15 cellular contexts compared by ENCODE assay signal in genomic region chr11:36425593-36426206, GRCh38.
DNase-seq lines count a peak whose midpoint lies in the region; ATAC-seq and TF ChIP-seq lines count a peak whose summit lies in the region.
"Had no signal": no experiment of that assay in that cellular context is flagged by ENCODE, and none has a peak within 500 bp of the region (broad histone marks: within the 10 kb centered on the region; RNA-seq: fewer than 3 reads in every experiment).

No MANE protein-coding gene starts in this region.

- TF ChIP-seq EP300 in suprapubic skin (IDR thresholded peaks at IDR 0.05), result no peak

- H3K79me1 ChIP-seq in trophoblast cell (ENCODE audit: low read length), result peaks cover 12% of the 10 kb centered on the region

- peak overlapping the region; percentile 91 for H3K27ac Mint-ChIP-seq in effector memory CD8-positive, alpha-beta T cell
- H3K27ac Mint-ChIP-seq: activated CD4-positive, alpha-beta T cell treated with anti-CD3 and anti-CD28 coated beads for 36 hours; activated naive CD4-positive, alpha-beta T cell treated with anti-CD3 and anti-CD28 coated beads, Interleukin-2, amount 50 U/mL, for 24 hours had no signal

- WGBS in trophoblast cell (ENCODE audit: extremely low coverage, insufficient coverage, insufficient read length), result no CpG with 5 or more reads among the region's 5 CpGs
- WGBS in suprapubic skin, result 62% methylated on average over 5 of the region's 5 CpGs

- H3K4me3 ChIP-seq in trophoblast cell (ENCODE audit: low read depth, low read length), result no peak overlapping the region
- H3K4me3 ChIP-seq in suprapubic skin, result no peak overlapping the region
- H3K4me3 ChIP-seq: BLaER1 treated with 17β-estradiol and CSF1 and Interleukin-3, amounts not matched to agents 10 nM and 100 nM; left ventricle myocardium inferior; psoas muscle had no signal

- H4K12ac ChIP-seq in trophoblast cell (ENCODE audit: low read depth, low read length), result no peak overlapping the region

- peak overlapping the region; percentile 61 to 62 for H3K4me3 Mint-ChIP-seq in effector memory CD8-positive, alpha-beta T cell
- H3K4me3 Mint-ChIP-seq: activated CD4-positive, alpha-beta T cell treated with anti-CD3 and anti-CD28 coated beads for 36 hours; activated naive CD4-positive, alpha-beta T cell treated with anti-CD3 and anti-CD28 coated beads, Interleukin-2, amount 50 U/mL, for 24 hours; naive thymus-derived CD8-positive, alpha-beta T cell had no signal

- ATAC-seq in effector memory CD8-positive, alpha-beta T cell (replicated peaks), result no peak
- ATAC-seq: activated CD4-positive, alpha-beta T cell treated with anti-CD3 and anti-CD28 coated beads for 36 hours; naive thymus-derived CD8-positive, alpha-beta T cell had no signal

- H3K27ac ChIP-seq in trophoblast cell (ENCODE audit: low read depth, low read length) (no peak overlapping the region), suprapubic skin (no peak overlapping the region)
- H3K27ac ChIP-seq: left ventricle myocardium inferior, psoas muscle had no signal

- H3K23ac ChIP-seq in trophoblast cell (ENCODE audit: low read length), result no peak overlapping the region

- peak; percentile 52 for DNase-seq in DMS79 treated with DMSO at 0.1 percent for 48 hours (lab: John Stamatoyannopoulos, UW)
- DNase-seq in M059J (ENCODE audit: low read depth), result peak; percentile 46
- no peak for DNase-seq in effector memory CD8-positive, alpha-beta T cell
- DNase-seq in trophoblast cell, result no peak
- no peak for DNase-seq in Kasumi-1 (lab: John Stamatoyannopoulos, UW)
- DNase-seq in suprapubic skin (ENCODE audit: low spot score in 2 of 2), result no peak
- DNase-seq in stimulated activated CD4-positive, alpha-beta T cell treated with anti-CD3 and anti-CD28 coated beads, Interleukin-1b, Interleukin-23, amount 100 ng/mL, for 48 hours, result no peak
- DNase-seq: activated CD4-positive, alpha-beta T cell treated with anti-CD3 and anti-CD28 coated beads for 36 hours; activated T-cell treated with anti-CD3 and anti-CD28 coated beads for 4 hours; effector CD4-positive, alpha-beta T cell; left ventricle myocardium inferior; naive thymus-derived CD8-positive, alpha-beta T cell; psoas muscle had no signal

- H3K14ac ChIP-seq in trophoblast cell (ENCODE audit: low read length), result no peak overlapping the region

- no peak for TF ChIP-seq CTCF in suprapubic skin (IDR thresholded peaks at IDR 0.05)

- peak overlapping the region; percentile 49 for H2AK5ac ChIP-seq in trophoblast cell (ENCODE audit: low read length)

- H3K9me3 Mint-ChIP-seq in effector memory CD8-positive, alpha-beta T cell, result no peaks in the 10 kb centered on the region
- H3K9me3 Mint-ChIP-seq: activated naive CD4-positive, alpha-beta T cell treated with anti-CD3 and anti-CD28 coated beads, Interleukin-2, amount 50 U/mL, for 24 hours; naive thymus-derived CD8-positive, alpha-beta T cell had no signal

- H3K79me2 ChIP-seq in trophoblast cell (ENCODE audit: control insufficient read depth, insufficient read depth, low read length, poor library complexity), result peaks cover 3% of the 10 kb centered on the region

- no peak for TF ChIP-seq POLR2A in suprapubic skin (IDR thresholded peaks at IDR 0.05)

- H3K9ac ChIP-seq in trophoblast cell (ENCODE audit: low read length), result no peak overlapping the region

- H2BK5ac ChIP-seq in trophoblast cell (ENCODE audit: low read depth, low read length, poor library complexity), result no peak overlapping the region

- H3K4ac ChIP-seq in trophoblast cell (ENCODE audit: low read depth, low read length), result no peak overlapping the region

- H2AFZ ChIP-seq in trophoblast cell (ENCODE audit: insufficient read depth, low read length, poor library complexity), result no peak overlapping the region

- no peak overlapping the region for H4K8ac ChIP-seq in trophoblast cell (ENCODE audit: low read depth, low read length)

- H3K4me1 Mint-ChIP-seq in effector memory CD8-positive, alpha-beta T cell (ENCODE audit: low read depth in 2 of 2), result peaks cover 66 to 79% of the 10 kb centered on the region in 2 donors

- peaks cover 67% of the 10 kb centered on the region for H3K36me3 Mint-ChIP-seq in effector memory CD8-positive, alpha-beta T cell (ENCODE audit: insufficient read depth)
- H3K36me3 Mint-ChIP-seq: activated naive CD4-positive, alpha-beta T cell treated with anti-CD3 and anti-CD28 coated beads, Interleukin-2, amount 50 U/mL, for 24 hours; naive thymus-derived CD8-positive, alpha-beta T cell had no signal

- H3K18ac ChIP-seq in trophoblast cell (ENCODE audit: low read length), result no peak overlapping the region

- no peaks in the 10 kb centered on the region for H3K27me3 ChIP-seq in trophoblast cell (ENCODE audit: insufficient read depth, low read length)
- no peaks in the 10 kb centered on the region for H3K27me3 ChIP-seq in suprapubic skin
- H3K27me3 ChIP-seq: BLaER1 treated with 17β-estradiol and CSF1 and Interleukin-3, amounts not matched to agents 10 nM and 100 nM had no signal

- H3K36me3 ChIP-seq in trophoblast cell (ENCODE audit: control insufficient read depth in 1 of 2, insufficient read depth in 2 of 2, low read length in 2 of 2) (peaks cover 4 to 5% of the 10 kb centered on the region in 2 experiments), suprapubic skin (no peaks in the 10 kb centered on the region)
- H3K36me3 ChIP-seq: left ventricle myocardium inferior had no signal

- no peak overlapping the region for H3K4me2 ChIP-seq in trophoblast cell (ENCODE audit: low read length)

- no peak overlapping the region for H2BK120ac ChIP-seq in trophoblast cell (ENCODE audit: insufficient read depth, low read length, poor library complexity)

- H2BK12ac ChIP-seq in trophoblast cell (ENCODE audit: low read length), result no peak overlapping the region

- H3K9me3 ChIP-seq in trophoblast cell (ENCODE audit: insufficient read depth, low read depth, low read length) (no peaks in the 10 kb centered on the region), suprapubic skin (no peaks in the 10 kb centered on the region)
- H3K9me3 ChIP-seq: BLaER1 treated with 17β-estradiol and CSF1 and Interleukin-3, amounts not matched to agents 10 nM and 100 nM; left ventricle myocardium inferior; psoas muscle had no signal

- H3K4me1 ChIP-seq in trophoblast cell (ENCODE audit: control insufficient read depth in 1 of 2, insufficient read depth in 2 of 2, low read length in 2 of 2) (peaks cover 11 to 12% of the 10 kb centered on the region in 2 experiments), suprapubic skin (peaks cover 28% of the 10 kb centered on the region)
- H3K4me1 ChIP-seq: psoas muscle had no signal

- no peak overlapping the region for H4K91ac ChIP-seq in trophoblast cell (ENCODE audit: low read depth, low read length)

- H3K27me3 Mint-ChIP-seq in effector memory CD8-positive, alpha-beta T cell, result no peaks in the 10 kb centered on the region

Comparison
In these comparisons a context has a peak if more than half of its experiments do, and no peak if none do; other contexts are left out.
1. DNase-seq: peak in DMS79 treated with DMSO at 0.1 percent for 48 hours (single experiment) and M059J (single experiment); none in effector memory CD8-positive, alpha-beta T cell (0 of 3), trophoblast cell (0 of 2), Kasumi-1 (0 of 2), suprapubic skin (0 of 2) and stimulated activated CD4-positive, alpha-beta T cell treated with anti-CD3 and anti-CD28 coated beads, Interleukin-1b, Interleukin-23, amount 100 ng/mL, for 48 hours (single experiment).